In the genomic region with DNA sequence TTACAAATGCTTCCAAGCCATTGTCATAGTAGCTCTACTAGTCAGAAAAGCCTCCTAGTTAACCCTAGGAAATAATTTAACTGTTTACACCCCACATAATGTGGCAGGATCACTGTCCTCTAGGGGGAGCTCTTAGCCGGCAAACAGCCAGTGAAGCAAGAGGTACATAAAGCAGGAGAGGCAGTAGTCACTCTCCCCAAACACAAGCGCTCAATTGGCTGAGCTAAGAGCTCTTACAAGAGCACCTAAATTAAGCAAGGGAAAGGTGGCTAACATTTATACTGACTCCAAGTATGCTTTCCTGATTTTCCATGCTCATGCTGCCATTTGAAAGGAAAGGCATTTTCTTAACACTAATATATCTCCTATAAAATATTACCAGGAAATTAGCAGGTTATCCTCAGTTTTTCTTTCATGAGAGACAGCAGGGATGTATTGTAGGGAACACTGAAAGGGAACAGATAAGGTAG, we compare ENCODE assay signal across 8 cellular contexts. TPM values are rescaled to one million over a fixed set of nuclear protein-coding genes. Genes with fewer than 3 reads are reported as not detected.
DNase-seq lines count a peak whose midpoint lies in the region; ATAC-seq lines count a peak whose summit lies in the region.

No MANE protein-coding gene starts in this region.

- intact Hi-C loops in activated CD4-positive, alpha-beta T cell treated with anti-CD3 and anti-CD28 coated beads, Interleukin-2, amount 10 ng/mL, durations not matched to agents 24 days and 14 days (cut with micrococcal nuclease): loop anchor here (1.0 kb wide), 2 partner anchors 38 to 77 kb away; a partner anchor contains a TSS
- intact Hi-C loops in posterior vena cava (cut with DNase I): loop anchor here in 1 of 2 donors (10.0 kb wide), 1 partner anchor 72 kb away; no protein-coding TSS in a partner anchor

- ATAC-seq in GM19372 (IDR thresholded peaks at IDR 0.05; ENCODE audit: low read depth, unreplicated experiment): peak; percentile 90
- ATAC-seq in HG03521 (IDR thresholded peaks at IDR 0.05; ENCODE audit: unreplicated experiment): peak; percentile 73
- ATAC-seq in natural killer cell treated with Interleukin-12 subunit alpha and Interleukin-12 subunit beta and Interleukin-15 and Interleukin-18, amount 100 ng/mL, for 72 hours: peak in 1 of 2 donors; percentile 75

- H3K36me3 ChIP-seq in effector memory CD4-positive, alpha-beta T cell (ENCODE audit: control insufficient read depth, insufficient read depth, low read length): no peaks in the 10 kb centered on the region

- H3K4me3 ChIP-seq in effector memory CD4-positive, alpha-beta T cell (ENCODE audit: insufficient read depth, low read depth, low read length, poor library complexity, severe bottlenecking): no peak overlapping the region

- DNase-seq in CD1c-positive myeloid dendritic cell (ENCODE audit: extremely low spot score) (peak; percentile 65), NCI-H69 (lab: John Stamatoyannopoulos, UW) (peak; percentile 88), posterior vena cava (ENCODE audit: low spot score) (no peak)
- peak; percentile 92 for DNase-seq in activated CD4-positive, alpha-beta T cell treated with anti-CD3 and anti-CD28 coated beads, Interleukin-2, amount 10 ng/mL, durations not matched to agents 24 days and 14 days
- DNase-seq in effector memory CD4-positive, alpha-beta T cell: peak in 2 of 3 donors; percentile 7 to 19
- peak; percentile 66 for DNase-seq in natural killer cell treated with Interleukin-12 subunit alpha and Interleukin-12 subunit beta and Interleukin-15 and Interleukin-18, amount 100 ng/mL, for 72 hours (ENCODE audit: low spot score)

- H3K27me3 ChIP-seq in effector memory CD4-positive, alpha-beta T cell (replicated peaks; ENCODE audit: control insufficient read depth, insufficient read depth, low read length, poor library complexity, severe bottlenecking): no peaks in the 10 kb centered on the region

- H3K27ac Mint-ChIP-seq in activated CD4-positive, alpha-beta T cell treated with anti-CD3 and anti-CD28 coated beads, Interleukin-2, amount 10 ng/mL, durations not matched to agents 24 days and 14 days: no peak overlapping the region
- H3K27ac Mint-ChIP-seq in natural killer cell treated with Interleukin-12 subunit alpha and Interleukin-12 subunit beta and Interleukin-15 and Interleukin-18, amount 100 ng/mL, for 72 hours: no peak overlapping the region

- H3K4me1 ChIP-seq in effector memory CD4-positive, alpha-beta T cell (ENCODE audit: control insufficient read depth, insufficient read depth, low read length, poor library complexity, severe bottlenecking): no peaks in the 10 kb centered on the region

- no peaks in the 10 kb centered on the region for H3K36me3 Mint-ChIP-seq in activated CD4-positive, alpha-beta T cell treated with anti-CD3 and anti-CD28 coated beads, Interleukin-2, amount 10 ng/mL, durations not matched to agents 24 days and 14 days (ENCODE audit: low read depth)
- H3K36me3 Mint-ChIP-seq in natural killer cell treated with Interleukin-12 subunit alpha and Interleukin-12 subunit beta and Interleukin-15 and Interleukin-18, amount 100 ng/mL, for 72 hours: no peaks in the 10 kb centered on the region

- no peak overlapping the region for H3K27ac ChIP-seq in effector memory CD4-positive, alpha-beta T cell (ENCODE audit: insufficient read depth, low read length, poor library complexity, severe bottlenecking)

- no peak overlapping the region for H3K4me3 Mint-ChIP-seq in activated CD4-positive, alpha-beta T cell treated with anti-CD3 and anti-CD28 coated beads, Interleukin-2, amount 10 ng/mL, durations not matched to agents 24 days and 14 days
- no peak overlapping the region for H3K4me3 Mint-ChIP-seq in natural killer cell treated with Interleukin-12 subunit alpha and Interleukin-12 subunit beta and Interleukin-15 and Interleukin-18, amount 100 ng/mL, for 72 hours

- H3K27me3 Mint-ChIP-seq in activated CD4-positive, alpha-beta T cell treated with anti-CD3 and anti-CD28 coated beads, Interleukin-2, amount 10 ng/mL, durations not matched to agents 24 days and 14 days: no peaks in the 10 kb centered on the region
- no peaks in the 10 kb centered on the region for H3K27me3 Mint-ChIP-seq in natural killer cell treated with Interleukin-12 subunit alpha and Interleukin-12 subunit beta and Interleukin-15 and Interleukin-18, amount 100 ng/mL, for 72 hours

- H3K9me3 Mint-ChIP-seq in activated CD4-positive, alpha-beta T cell treated with anti-CD3 and anti-CD28 coated beads, Interleukin-2, amount 10 ng/mL, durations not matched to agents 24 days and 14 days: no peaks in the 10 kb centered on the region
- H3K9me3 Mint-ChIP-seq in natural killer cell treated with Interleukin-12 subunit alpha and Interleukin-12 subunit beta and Interleukin-15 and Interleukin-18, amount 100 ng/mL, for 72 hours: no peaks in the 10 kb centered on the region

- H3K4me1 Mint-ChIP-seq in activated CD4-positive, alpha-beta T cell treated with anti-CD3 and anti-CD28 coated beads, Interleukin-2, amount 10 ng/mL, durations not matched to agents 24 days and 14 days: peaks cover 10% of the 10 kb centered on the region
- peaks cover 4 to 7% of the 10 kb centered on the region in 2 donors for H3K4me1 Mint-ChIP-seq in natural killer cell treated with Interleukin-12 subunit alpha and Interleukin-12 subunit beta and Interleukin-15 and Interleukin-18, amount 100 ng/mL, for 72 hours (ENCODE audit: low read depth in 2 of 2)

- H3K9me3 ChIP-seq in effector memory CD4-positive, alpha-beta T cell (ENCODE audit: control insufficient read depth, low read length): no peaks in the 10 kb centered on the region

RNA-seq across cellular contexts. Expression of a gene that starts 37.6 kb away (rescaled TPM):
- total RNA-seq in activated CD4-positive, alpha-beta T cell treated with anti-CD3 and anti-CD28 coated beads, Interleukin-2, amount 10 ng/mL, durations not matched to agents 24 days and 14 days: 4.9 and 7.7 TPM in 2 replicates
- 10 to 100 TPM; 18.5 to 18.6 TPM for total RNA-seq in natural killer cell treated with Interleukin-12 subunit alpha and Interleukin-12 subunit beta and Interleukin-15 and Interleukin-18, amount 100 ng/mL, for 72 hours
- total RNA-seq in posterior vena cava: 10 to 100 TPM; 10.3 to 15.6 TPM
